In genomic region chr7:73521636-73522080, GRCh38 we compare ENCODE assay signal across 8 cellular contexts. TPM values are rescaled to one million over a fixed set of nuclear protein-coding genes. Genes with fewer than 3 reads are reported as not detected.
DNase-seq lines count a peak whose midpoint lies in the region; ATAC-seq and TF ChIP-seq lines count a peak whose summit lies in the region.

No MANE protein-coding gene starts in this region.

- H3K4me3 ChIP-seq in GM12864 (ENCODE audit: low read depth, low read length), result peak overlapping the region; percentile 55
- peak overlapping the region; percentile 86 for H3K4me3 ChIP-seq in NB4 (ENCODE audit: low read depth, low read length)
- peak overlapping the region; percentile 77 to 95 for H3K4me3 ChIP-seq in ascending aorta
- peak overlapping the region; percentile 96 for H3K4me3 ChIP-seq in iPS-15b (ENCODE audit: low read depth, low read length)
- peak overlapping the region; percentile 54 to 86 (median 85) for H3K4me3 ChIP-seq in skeletal muscle tissue (ENCODE audit: low read length in 3 of 3)

- peak; percentile 74 for DNase-seq in ACHN
- DNase-seq in GM12864 (ENCODE audit: low read depth), result no peak
- DNase-seq in NB4 (ENCODE audit: low read depth), result no peak
- peak in 1 of 2 donors; percentile 65 for DNase-seq in ascending aorta (ENCODE audit: low spot score in 2 of 2)
- no peak for DNase-seq in GF-D8 (lab: John Stamatoyannopoulos, UW)

- peak overlapping the region; percentile 70 for H3K9ac ChIP-seq in iPS-15b (ENCODE audit: low read depth, low read length)
- H3K9ac ChIP-seq in skeletal muscle tissue (ENCODE audit: low read depth in 1 of 3, low read length in 3 of 3), result peak overlapping the region; percentile 68 to 87 (median 79)

- H3K27ac ChIP-seq in ascending aorta, result peak overlapping the region; percentile 84 to 86
- peak overlapping the region; percentile 86 for H3K27ac ChIP-seq in skeletal muscle tissue (ENCODE audit: low read depth, low read length)

- intact Hi-C loops in ascending aorta (cut with DNase I), result loop anchor here (1.0 kb wide), 2 partner anchors 36 to 57 kb away; partner anchors contain the start of genes BCL7B and TBL2

- TF ChIP-seq CTCF in GM12864 (IDR thresholded peaks at IDR 0.05; ENCODE audit: low read depth, low read length, missing control alignments), result no peak
- TF ChIP-seq CTCF in NB4 (IDR thresholded peaks at IDR 0.05; ENCODE audit: low read depth, low read length), result no peak
- no peak for TF ChIP-seq CTCF in ascending aorta (IDR thresholded peaks at IDR 0.05)

- H3K4me1 ChIP-seq in ascending aorta (peaks cover 5 to 27% of the 10 kb centered on the region in 2 donors), iPS-15b (ENCODE audit: control insufficient read depth, insufficient read depth, low read length) (no peaks in the 10 kb centered on the region), skeletal muscle tissue (ENCODE audit: control insufficient read depth in 3 of 3, insufficient read depth in 3 of 3, low read length in 3 of 3) (peaks cover 27 to 32% (median 31%) of the 10 kb centered on the region in 3 donors)

- H3K27me3 ChIP-seq in ascending aorta (no peaks in the 10 kb centered on the region), iPS-15b (ENCODE audit: control insufficient read depth, insufficient read depth, low read length) (no peaks in the 10 kb centered on the region), skeletal muscle tissue (ENCODE audit: control insufficient read depth in 3 of 3, insufficient read depth in 3 of 3, low read length in 3 of 3) (no peaks in the 10 kb centered on the region)

- H3K9me3 ChIP-seq in ascending aorta, result no peaks in the 10 kb centered on the region
- no peaks in the 10 kb centered on the region for H3K9me3 ChIP-seq in iPS-15b (ENCODE audit: control insufficient read depth, insufficient read depth, low read length)
- no peaks in the 10 kb centered on the region for H3K9me3 ChIP-seq in skeletal muscle tissue (ENCODE audit: control insufficient read depth in 3 of 3, low read length in 3 of 3)

- no peak for TF ChIP-seq POLR2A in NB4 (IDR thresholded peaks at IDR 0.05; ENCODE audit: extremely low read depth, insufficient read length)

- in situ Hi-C loops in ACHN (cut with HindIII; ENCODE audit: low pct_ligation_motif_present, low pct_unique_long_range_greater_than_20kb, low sequenced_read_pairs), result no loop called here

- peaks cover 0 to 5% of the 10 kb centered on the region in 2 donors for H3K36me3 ChIP-seq in ascending aorta
- H3K36me3 ChIP-seq in iPS-15b (ENCODE audit: control insufficient read depth, insufficient read depth, low read length), result peaks cover 15% of the 10 kb centered on the region
- H3K36me3 ChIP-seq in skeletal muscle tissue (ENCODE audit: control insufficient read depth in 3 of 3, insufficient read depth in 3 of 3, low read length in 3 of 3), result peaks cover 0 to 5% (median 0%) of the 10 kb centered on the region in 3 donors

- ATAC-seq in HG02588 (IDR thresholded peaks at IDR 0.05; ENCODE audit: unreplicated experiment), result peak; percentile 44

RNA-seq across cellular contexts. Expression of gene BAZ1B, which starts 0.4 kb away (rescaled TPM):
- 28.1 TPM for total RNA-seq in ascending aorta
- 38.1 TPM for total RNA-seq in skeletal muscle tissue

RNA-seq across cellular contexts. Expression of gene BCL7B, which starts 35.8 kb away (rescaled TPM):
- total RNA-seq in ascending aorta (130 TPM), skeletal muscle tissue (6.8 TPM)

RNA-seq across cellular contexts. Expression of gene TBL2, which starts 56.7 kb away (rescaled TPM):
- 52.9 TPM for total RNA-seq in ascending aorta
- 54.8 TPM for total RNA-seq in skeletal muscle tissue

Comparison
In these comparisons a context has a peak if more than half of its experiments do, and no peak if none do; other contexts are left out.
1. RNA of gene BCL7B, which starts 35.8 kb away (total RNA-seq): 130 TPM in ascending aorta (single experiment); 6.8 TPM in skeletal muscle tissue (single experiment); every median in the first group is over 10 times any median in the second.
2. Peak in every context shown above with its lines, with median percentiles within 50 percentile points of each other: H3K4me3 ChIP-seq.